In the genomic region with DNA sequence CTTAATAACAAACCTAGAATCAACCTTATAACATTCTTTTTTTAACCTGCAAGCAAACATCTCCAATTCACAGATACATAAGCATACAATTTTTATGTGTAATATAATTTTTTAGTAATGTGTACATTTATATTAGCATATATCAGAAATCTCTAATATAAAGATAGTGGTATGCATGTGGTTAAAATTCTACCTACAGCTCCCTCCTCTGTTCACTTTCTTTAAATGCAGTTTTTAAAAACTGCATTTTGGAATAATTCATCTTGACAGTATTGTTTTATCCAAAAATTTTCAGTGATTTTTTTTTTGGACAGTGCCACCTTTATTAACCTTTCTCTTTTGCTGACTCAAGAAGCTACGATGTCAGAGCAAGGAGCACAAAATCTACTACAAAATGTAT, we compare ENCODE assay signal across 19 cellular contexts. TPM values are rescaled to one million over a fixed set of nuclear protein-coding genes. Genes with fewer than 3 reads are reported as not detected.
DNase-seq lines count a peak whose midpoint lies in the region; ATAC-seq and TF ChIP-seq lines count a peak whose summit lies in the region.
"Had no signal": no experiment of that assay in that cellular context is flagged by ENCODE, and none has a peak within 500 bp of the region (broad histone marks: within the 10 kb centered on the region; RNA-seq: fewer than 3 reads in every experiment).

No MANE protein-coding gene starts in this region.

- TF ChIP-seq CTCF in SK-N-SH (IDR thresholded peaks at IDR 0.05) (peak; percentile 53), neural cell (IDR thresholded peaks at IDR 0.05; ENCODE audit: poor library complexity, severe bottlenecking) (peak; percentile 25)

- in situ Hi-C loops in KBM-7 (cut with MboI; ENCODE audit: low pct_unique_long_range_greater_than_20kb, low sequenced_read_pairs): no loop called here

- H3K9ac ChIP-seq in SK-N-SH (no peak overlapping the region), adipocyte (ENCODE audit: low read length) (no peak overlapping the region), neural cell (ENCODE audit: low read length) (no peak overlapping the region)

- H3K27ac ChIP-seq in SK-N-SH (ENCODE audit: low read depth in 2 of 2, low read length in 1 of 2) (no peak overlapping the region), neural cell (ENCODE audit: low read length) (no peak overlapping the region)
- H3K27ac ChIP-seq: Peyer's patch, tibial artery had no signal

- POLR2A ChIA-PET in SK-N-SH (lab: Yijun Ruan, JAX): no interaction called here

- WGBS in SK-N-SH (ENCODE audit: low lambda C conversion rate): 27% methylated on average over 1 of the region's 1 CpG

- H3K27me3 ChIP-seq in SK-N-SH (ENCODE audit: insufficient read depth) (no peaks in the 10 kb centered on the region; the same call in 1 of the 2 replicates), adipocyte (replicated peaks; ENCODE audit: control insufficient read depth, insufficient read depth, low read length) (peaks cover 8% of the 10 kb centered on the region), neural cell (ENCODE audit: insufficient read depth, low read depth, low read length) (no peaks in the 10 kb centered on the region)
- H3K27me3 ChIP-seq: Peyer's patch, tibial artery had no signal

- H3K9me2 ChIP-seq in SK-N-SH: no peaks in the 10 kb centered on the region
- no peaks in the 10 kb centered on the region for H3K9me2 ChIP-seq in neural cell (ENCODE audit: insufficient read depth, low read length)

- CTCF ChIA-PET in SK-N-SH (lab: Yijun Ruan, JAX): interaction anchor here (1.3 to 1.9 kb wide), 5 partner anchors 8 to 344 kb away, joined by 3 to 10 read pairs (median 4); no protein-coding TSS in a partner anchor

- H3K4me3 ChIP-seq in SK-N-SH (ENCODE audit: low read depth in 2 of 2, low read length in 1 of 2): no peak overlapping the region
- no peak overlapping the region for H3K4me3 ChIP-seq in adipocyte (ENCODE audit: low read length)
- no peak overlapping the region for H3K4me3 ChIP-seq in neural cell (ENCODE audit: low read length)
- H3K4me3 ChIP-seq: Peyer's patch, tibial artery had no signal

- H3K36me3 ChIP-seq in SK-N-SH (replicated peaks in 1 of 2; ENCODE audit: control insufficient read depth in 1 of 2, insufficient read depth in 2 of 2, low read length in 1 of 2): no peaks in the 10 kb centered on the region
- no peaks in the 10 kb centered on the region for H3K36me3 ChIP-seq in adipocyte (ENCODE audit: control insufficient read depth, insufficient read depth, low read length, severe bottlenecking)
- no peaks in the 10 kb centered on the region for H3K36me3 ChIP-seq in neural cell (ENCODE audit: insufficient read depth, low read length)
- H3K36me3 ChIP-seq: Peyer's patch, tibial artery had no signal

- H4K20me1 ChIP-seq in SK-N-SH (ENCODE audit: insufficient read depth) (no peaks in the 10 kb centered on the region), neural cell (ENCODE audit: insufficient read depth) (no peaks in the 10 kb centered on the region)

- H3K9me3 ChIP-seq in SK-N-SH (peaks cover 3% of the 10 kb centered on the region; the same call in 1 of the 2 replicates), adipocyte (ENCODE audit: control insufficient read depth, low read length) (peaks cover 18% of the 10 kb centered on the region), neural cell (ENCODE audit: low read length) (no peaks in the 10 kb centered on the region)
- H3K9me3 ChIP-seq: Peyer's patch had no signal

- no peak for DNase-seq in SK-N-SH
- DNase-seq in KBM-7: peak; percentile 15
- peak; percentile 33 for DNase-seq in adipocyte (ENCODE audit: low read depth)
- no peak for DNase-seq in DMS114 treated with DMSO at 0.1 percent for 48 hours (lab: John Stamatoyannopoulos, UW; ENCODE audit: unreplicated experiment)
- DNase-seq: ACHN; activated CD4-positive, alpha-beta T cell treated with anti-CD3 and anti-CD28 coated beads for 1 hour; activated naive CD4-positive, alpha-beta T cell treated with anti-CD3 and anti-CD28 coated beads, Interleukin-2, amount 50 U/mL, for 16 hours; GOT3; NCI-H1436; NCI-H510A treated with DMSO at 0.1 percent for 48 hours; nucleus accumbens; Peyer's patch; T-helper 17 cell; tibial artery had no signal

- H2AFZ ChIP-seq in SK-N-SH (ENCODE audit: low read depth) (no peak overlapping the region), neural cell (ENCODE audit: low read depth, low read length) (no peak overlapping the region)

- no peak for TF ChIP-seq EP300 in SK-N-SH (IDR thresholded peaks at IDR 0.05; ENCODE audit: borderline replicate concordance in 1 of 2, low read depth in 1 of 2, low read length in 1 of 2)
- TF ChIP-seq EP300 in neural cell (conservative IDR thresholded peaks at IDR 0.05; ENCODE audit: poor library complexity, severe bottlenecking): no peak

- H3K4me2 ChIP-seq in SK-N-SH: no peak overlapping the region
- no peak overlapping the region for H3K4me2 ChIP-seq in neural cell (ENCODE audit: low read length)

- H3K4me1 ChIP-seq in SK-N-SH (ENCODE audit: control insufficient read depth in 1 of 2, insufficient read depth in 2 of 2, low read depth in 1 of 2, low read length in 1 of 2) (no peaks in the 10 kb centered on the region), adipocyte (ENCODE audit: control insufficient read depth, insufficient read depth, low read length) (no peaks in the 10 kb centered on the region)
- H3K4me1 ChIP-seq: Peyer's patch, tibial artery had no signal

- no peaks in the 10 kb centered on the region for H3F3A ChIP-seq in SK-N-SH (replicated peaks; ENCODE audit: insufficient read depth)
- H3F3A ChIP-seq in neural cell (ENCODE audit: insufficient read depth, low read length, poor library complexity, severe bottlenecking): no peaks in the 10 kb centered on the region

- H3K79me2 ChIP-seq in SK-N-SH (ENCODE audit: insufficient read depth): no peaks in the 10 kb centered on the region
- no peaks in the 10 kb centered on the region for H3K79me2 ChIP-seq in neural cell (replicated peaks; ENCODE audit: insufficient read depth, low read length)

- ATAC-seq in SK-N-SH treated with all-trans-retinoic acid at 6 μM for 48 hours (no peak), HG03521 (IDR thresholded peaks at IDR 0.05; ENCODE audit: unreplicated experiment) (no peak), HG03196 (IDR thresholded peaks at IDR 0.05; ENCODE audit: unreplicated experiment) (no peak)
- ATAC-seq: HepG2, T-helper 17 cell had no signal

- TF ChIP-seq RAD21 in SK-N-SH (IDR thresholded peaks at IDR 0.05; ENCODE audit: low read length): peak; percentile 59
- no peak for TF ChIP-seq RAD21 in neural cell (conservative IDR thresholded peaks at IDR 0.05)

TF ChIP-seq in SK-N-SH, 30 proteins besides CTCF, POLR2A, EP300 and RAD21:
- no peak for TF ChIP-seq MEF2A (IDR thresholded peaks at IDR 0.05; ENCODE audit: borderline replicate concordance, low read depth)
- peak; percentile 25; the same call in 1 of the 2 replicates for TF ChIP-seq SMC3 (IDR thresholded peaks at IDR 0.05; ENCODE audit: low read depth, low read length)
TF ChIP-seq in SK-N-SH: peak in this region for 1.

TF ChIP-seq in SK-N-SH treated with all-trans-retinoic acid at 6 μM for 48 hours, 23 proteins besides CTCF, POLR2A, EP300 and RAD21 (continues in another document):
- TF ChIP-seq POU6F1 (CRISPR knock-in tag; IDR thresholded peaks at IDR 0.05; ENCODE audit: borderline replicate concordance, low read depth): no peak

TF ChIP-seq in neural cell, 6 proteins besides CTCF, POLR2A, EP300 and RAD21:
- no peak for TF ChIP-seq SMC3 (conservative IDR thresholded peaks at IDR 0.05; ENCODE audit: poor library complexity)
- no peak for TF ChIP-seq MXI1 (conservative IDR thresholded peaks at IDR 0.05; ENCODE audit: poor library complexity, severe bottlenecking)
- TF ChIP-seq TAF1 (IDR thresholded peaks at IDR 0.05; ENCODE audit: low read depth): no peak
- TF ChIP-seq, protein P1, sequence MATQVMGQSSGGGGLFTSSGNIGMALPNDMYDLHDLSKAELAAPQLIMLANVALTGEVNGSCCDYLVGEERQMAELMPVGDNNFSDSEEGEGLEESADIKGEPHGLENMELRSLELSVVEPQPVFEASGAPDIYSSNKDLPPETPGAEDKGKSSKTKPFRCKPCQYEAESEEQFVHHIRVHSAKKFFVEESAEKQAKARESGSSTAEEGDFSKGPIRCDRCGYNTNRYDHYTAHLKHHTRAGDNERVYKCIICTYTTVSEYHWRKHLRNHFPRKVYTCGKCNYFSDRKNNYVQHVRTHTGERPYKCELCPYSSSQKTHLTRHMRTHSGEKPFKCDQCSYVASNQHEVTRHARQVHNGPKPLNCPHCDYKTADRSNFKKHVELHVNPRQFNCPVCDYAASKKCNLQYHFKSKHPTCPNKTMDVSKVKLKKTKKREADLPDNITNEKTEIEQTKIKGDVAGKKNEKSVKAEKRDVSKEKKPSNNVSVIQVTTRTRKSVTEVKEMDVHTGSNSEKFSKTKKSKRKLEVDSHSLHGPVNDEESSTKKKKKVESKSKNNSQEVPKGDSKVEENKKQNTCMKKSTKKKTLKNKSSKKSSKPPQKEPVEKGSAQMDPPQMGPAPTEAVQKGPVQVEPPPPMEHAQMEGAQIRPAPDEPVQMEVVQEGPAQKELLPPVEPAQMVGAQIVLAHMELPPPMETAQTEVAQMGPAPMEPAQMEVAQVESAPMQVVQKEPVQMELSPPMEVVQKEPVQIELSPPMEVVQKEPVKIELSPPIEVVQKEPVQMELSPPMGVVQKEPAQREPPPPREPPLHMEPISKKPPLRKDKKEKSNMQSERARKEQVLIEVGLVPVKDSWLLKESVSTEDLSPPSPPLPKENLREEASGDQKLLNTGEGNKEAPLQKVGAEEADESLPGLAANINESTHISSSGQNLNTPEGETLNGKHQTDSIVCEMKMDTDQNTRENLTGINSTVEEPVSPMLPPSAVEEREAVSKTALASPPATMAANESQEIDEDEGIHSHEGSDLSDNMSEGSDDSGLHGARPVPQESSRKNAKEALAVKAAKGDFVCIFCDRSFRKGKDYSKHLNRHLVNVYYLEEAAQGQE (IDR thresholded peaks at IDR 0.05; ENCODE audit: borderline replicate concordance): no peak
- TF ChIP-seq EZH2 (IDR thresholded peaks at IDR 0.05; ENCODE audit: borderline replicate concordance, insufficient read depth, low read length, poor library complexity, severe bottlenecking): no peak
- no peak for TF ChIP-seq POLR2AphosphoS5 (IDR thresholded peaks at IDR 0.05)

RNA-seq across cellular contexts. Expression of gene RXYLT1, which starts 13.2 kb away (rescaled TPM):
- 10.7 and 13.1 TPM in 2 replicates for polyA plus RNA-seq in SK-N-SH (2012; rRNA removed)
- polyA plus RNA-seq in SK-N-SH (2012; cell fraction: cytosol; rRNA removed): 14.6 and 18.4 TPM in 2 replicates
- 10.7 and 13.9 TPM in 2 replicates for polyA plus RNA-seq in SK-N-SH (2012; cell fraction: nucleus; rRNA removed)
- polyA plus RNA-seq in neural cell: 26.2 and 30.5 TPM in 2 replicates
- 16.3 and 17.0 TPM in 2 replicates for polyA minus RNA-seq in neural cell

Comparison
In these comparisons a context has a peak if more than half of its experiments do, and no peak if none do; other contexts are left out.
1. DNase-seq: peak in KBM-7 (single experiment) and adipocyte (single experiment); none in SK-N-SH (single experiment) and DMS114 treated with DMSO at 0.1 percent for 48 hours (single experiment).